26 cellular contexts compared by ENCODE assay signal in genomic region chr7:135602304-135602703, GRCh38. TPM values are rescaled to one million over a fixed set of nuclear protein-coding genes. Genes with fewer than 3 reads are reported as not detected.
DNase-seq lines count a peak whose midpoint lies in the region; TF ChIP-seq lines count a peak whose summit lies in the region.
"Had no signal": no experiment of that assay in that cellular context is flagged by ENCODE, and none has a peak within 500 bp of the region (broad histone marks: within the 10 kb centered on the region; RNA-seq: fewer than 3 reads in every experiment).

No MANE protein-coding gene starts in this region.

- intact Hi-C loops in MCF 10A (cut with micrococcal nuclease) (no loop called here), breast epithelium (cut with DNase I; ENCODE audit: low total_unique reads) (no loop called here)

- POLR2A ChIA-PET in MCF 10A (lab: Yijun Ruan, JAX), result interaction anchor here (1.0 to 1.9 kb wide), 2 partner anchors 9 to 12 kb away, joined by 3 to 5 read pairs; no protein-coding TSS in a partner anchor

- H3K9me3 Mint-ChIP-seq in MCF 10A (ENCODE audit: unreplicated experiment), result no peaks in the 10 kb centered on the region
- H3K9me3 Mint-ChIP-seq: activated CD4-positive, alpha-beta memory T cell treated with anti-CD3 and anti-CD28 coated beads, Interleukin-2, amount 10 ng/mL, durations not matched to agents 7 days and 5 days; CD4-positive, alpha-beta T cell; natural killer cell treated with Interleukin-12 subunit alpha and Interleukin-12 subunit beta and Interleukin-15 and Interleukin-18, amount 100 ng/mL, for 72 hours; T-helper 2 cell treated with Interferon-gamma antibody and Interleukin-4, amounts not matched to agents 5 μg/mL and 100 μg/mL, for 36 hours; WTC11 had no signal

- BruUV-seq in MCF 10A (replicated peaks; lab: Mats Ljungman, UMichigan), result no TSS peak

- H3K4me3 Mint-ChIP-seq in MCF 10A (ENCODE audit: unreplicated experiment), result no peak overlapping the region
- H3K4me3 Mint-ChIP-seq: activated CD4-positive, alpha-beta memory T cell treated with anti-CD3 and anti-CD28 coated beads, Interleukin-2, amount 10 ng/mL, durations not matched to agents 7 days and 5 days; activated naive CD8-positive, alpha-beta T cell; CD4-positive, alpha-beta T cell; natural killer cell treated with Interleukin-12 subunit alpha and Interleukin-12 subunit beta and Interleukin-15 and Interleukin-18, amount 100 ng/mL, for 72 hours; T-helper 2 cell treated with Interferon-gamma antibody and Interleukin-4, amounts not matched to agents 5 μg/mL and 100 μg/mL, for 36 hours; WTC11 had no signal

- H3K36me3 ChIP-seq in breast epithelium, result no peaks in the 10 kb centered on the region

- no peaks in the 10 kb centered on the region for H3K27me3 ChIP-seq in breast epithelium
- H3K27me3 ChIP-seq: hepatocyte had no signal

- TF ChIP-seq CTCF in MCF 10A (IDR thresholded peaks at IDR 0.05; ENCODE audit: unreplicated experiment) (no peak), breast epithelium (IDR thresholded peaks at IDR 0.05) (no peak), choroid plexus epithelial cell (conservative IDR thresholded peaks at IDR 0.05; ENCODE audit: low read depth, low read length) (no peak)

- no peak overlapping the region for H3K27ac ChIP-seq in breast epithelium
- peak overlapping the region; percentile 59 for H3K27ac ChIP-seq in temporal lobe (ENCODE audit: low read depth, low read length)
- H3K27ac ChIP-seq: hepatocyte, HL-60, skin epidermis had no signal

- no peaks in the 10 kb centered on the region for H3K9me3 ChIP-seq in breast epithelium

- H3K27ac Mint-ChIP-seq in MCF 10A (ENCODE audit: low read depth, unreplicated experiment), result peak overlapping the region; percentile 57
- H3K27ac Mint-ChIP-seq: activated CD4-positive, alpha-beta memory T cell treated with anti-CD3 and anti-CD28 coated beads, Interleukin-2, amount 10 ng/mL, durations not matched to agents 7 days and 5 days; CD4-positive, alpha-beta T cell; natural killer cell treated with Interleukin-12 subunit alpha and Interleukin-12 subunit beta and Interleukin-15 and Interleukin-18, amount 100 ng/mL, for 72 hours; T-helper 2 cell treated with Interferon-gamma antibody and Interleukin-4, amounts not matched to agents 5 μg/mL and 100 μg/mL, for 36 hours; WTC11 had no signal

- no peaks in the 10 kb centered on the region for H3K4me1 ChIP-seq in breast epithelium

- TF ChIP-seq POLR2A in breast epithelium (IDR thresholded peaks at IDR 0.05), result no peak

- H3K36me3 Mint-ChIP-seq in MCF 10A (ENCODE audit: insufficient read depth, unreplicated experiment), result peaks cover 77% of the 10 kb centered on the region

- H3K4me3 ChIP-seq in breast epithelium (no peak overlapping the region), choroid plexus epithelial cell (ENCODE audit: low read depth, low read length) (no peak overlapping the region)
- H3K4me3 ChIP-seq: hepatocyte, skin epidermis had no signal

- H3K4me1 Mint-ChIP-seq in MCF 10A (ENCODE audit: insufficient read depth, unreplicated experiment), result peaks cover 5% of the 10 kb centered on the region
- H3K4me1 Mint-ChIP-seq: activated CD4-positive, alpha-beta memory T cell treated with anti-CD3 and anti-CD28 coated beads, Interleukin-2, amount 10 ng/mL, durations not matched to agents 7 days and 5 days; WTC11 had no signal

- CTCF ChIA-PET in MCF 10A (lab: Yijun Ruan, JAX), result interaction anchor here (0.6 to 1.2 kb wide), 3 partner anchors 9 to 427 kb away, joined by 3 read pairs; no protein-coding TSS in a partner anchor

- peak; percentile 27 for DNase-seq in MCF 10A (ENCODE audit: unreplicated experiment)
- no peak for DNase-seq in breast epithelium (ENCODE audit: low spot score in 2 of 2)
- peak; percentile 44 for DNase-seq in choroid plexus epithelial cell (ENCODE audit: low read depth)
- DNase-seq in iris pigment epithelial cell (ENCODE audit: low read depth), result peak; percentile 79
- no peak for DNase-seq in DMS 273 treated with DMSO at 0.1 percent for 48 hours (lab: John Stamatoyannopoulos, UW)
- DNase-seq in HuH-7.5 (ENCODE audit: low spot score), result no peak
- DNase-seq in activated CD8-positive, alpha-beta memory T cell treated with anti-CD3 and anti-CD28 coated beads, Interleukin-2, amount 50 U/mL, for 4 hours, result no peak
- DNase-seq: ACHN; activated CD4-positive, alpha-beta memory T cell treated with anti-CD3 and anti-CD28 coated beads, Interleukin-2, amount 10 ng/mL, durations not matched to agents 7 days and 5 days; activated T-cell treated with anti-CD3 and anti-CD28 coated beads, Interleukin-2, amount 50 U/mL, for 1 hour; CD4-positive, alpha-beta T cell; DMS79 treated with DMSO at 0.1 percent for 48 hours; effector CD4-positive, alpha-beta T cell; MV-4-11; NCI-H187 treated with DMSO at 0.1 percent for 48 hours; NCI-H446; NK-92 treated with Interleukin-12 subunit alpha and Interleukin-12 subunit beta, amount 100 ng/mL, for 24 hours; stimulated activated CD4-positive, alpha-beta T cell treated with anti-CD3 and anti-CD28 coated beads, Interleukin-2, amount 100 ng/mL, for 48 hours had no signal

- no peaks in the 10 kb centered on the region for H3K27me3 Mint-ChIP-seq in MCF 10A (ENCODE audit: insufficient read depth, unreplicated experiment)
- H3K27me3 Mint-ChIP-seq: activated CD4-positive, alpha-beta memory T cell treated with anti-CD3 and anti-CD28 coated beads, Interleukin-2, amount 10 ng/mL, durations not matched to agents 7 days and 5 days; activated naive CD8-positive, alpha-beta T cell; CD4-positive, alpha-beta T cell; natural killer cell treated with Interleukin-12 subunit alpha and Interleukin-12 subunit beta and Interleukin-15 and Interleukin-18, amount 100 ng/mL, for 72 hours had no signal

RNA-seq across cellular contexts. Expression of gene NUP205, which starts 44.6 kb away (rescaled TPM):
- 50.6 and 51.0 TPM in 2 replicates for total RNA-seq in MCF 10A (2022)
- 10 to 100 TPM; 22.6 to 49.6 (median 44.6) TPM for total RNA-seq in breast epithelium
- total RNA-seq in temporal lobe, result 49.2 TPM

Comparison
In these comparisons a context has a peak if more than half of its experiments do, and no peak if none do; other contexts are left out.
1. DNase-seq: peak in MCF 10A (single experiment), choroid plexus epithelial cell (single experiment) and iris pigment epithelial cell (single experiment); none in breast epithelium (0 of 2), DMS 273 treated with DMSO at 0.1 percent for 48 hours (single experiment), HuH-7.5 (single experiment) and activated CD8-positive, alpha-beta memory T cell treated with anti-CD3 and anti-CD28 coated beads, Interleukin-2, amount 50 U/mL, for 4 hours (single experiment).